25 cellular contexts compared by ENCODE assay signal in the genomic region with DNA sequence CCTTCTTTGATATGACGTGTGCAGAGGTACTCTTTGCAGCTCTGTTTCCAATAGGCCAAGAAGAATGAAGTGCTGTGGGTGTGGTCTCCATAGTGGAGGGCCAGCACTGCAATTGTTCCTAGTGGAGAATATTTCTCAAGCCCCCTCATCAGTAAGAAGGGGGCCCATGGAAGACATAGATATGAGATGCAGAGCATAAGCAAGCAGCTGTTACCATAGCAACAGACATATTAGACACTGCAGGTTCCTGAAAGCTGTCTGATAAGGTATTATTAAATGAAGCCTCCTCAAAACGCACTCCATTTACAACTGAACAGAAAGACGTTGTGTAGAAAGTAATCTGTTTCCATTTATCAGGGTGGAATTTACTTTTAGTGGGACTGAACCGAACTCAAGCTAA.
DNase-seq lines count a peak whose midpoint lies in the region; ATAC-seq and TF ChIP-seq lines count a peak whose summit lies in the region.
"Had no signal": no experiment of that assay in that cellular context is flagged by ENCODE, and none has a peak within 500 bp of the region (broad histone marks: within the 10 kb centered on the region; RNA-seq: fewer than 3 reads in every experiment).

No MANE protein-coding gene starts in this region.

- H3K79me2 ChIP-seq in GM23338 (replicated peaks; ENCODE audit: insufficient read depth): no peaks in the 10 kb centered on the region

- H3K9me3 Mint-ChIP-seq in GM23338 (no peaks in the 10 kb centered on the region), mesothelial cell of epicardium (no peaks in the 10 kb centered on the region)
- H3K9me3 Mint-ChIP-seq: CD4-positive, alpha-beta T cell; T-helper 1 cell treated with Interleukin-12 subunit alpha and Interleukin-12 subunit beta and Interleukin-4 antibody, amounts not matched to agents 30 μg/mL and 1 μg/mL, for 36 hours had no signal

- H4K20me1 ChIP-seq in GM23338 (replicated peaks; ENCODE audit: insufficient read depth): no peaks in the 10 kb centered on the region
- H4K20me1 ChIP-seq: BLaER1 had no signal

- H3K36me3 Mint-ChIP-seq in GM23338 (ENCODE audit: low read depth) (no peaks in the 10 kb centered on the region), mesothelial cell of epicardium (peaks cover 31% of the 10 kb centered on the region)

- H3K4me1 Mint-ChIP-seq in GM23338 (peaks cover 12% of the 10 kb centered on the region), mesothelial cell of epicardium (peaks cover 14% of the 10 kb centered on the region)

- peak; percentile 11 for DNase-seq in DMS 273 (lab: John Stamatoyannopoulos, UW; ENCODE audit: unreplicated experiment)
- DNase-seq in DMS 273 treated with DMSO at 0.1 percent for 48 hours (lab: John Stamatoyannopoulos, UW): no peak
- DNase-seq in GM23338 (ENCODE audit: low spot score): no peak
- DNase-seq in NCI-H69 (lab: John Stamatoyannopoulos, UW): peak; percentile 1
- no peak for DNase-seq in mesothelial cell of epicardium (ENCODE audit: low spot score in 2 of 2, unreplicated experiment in 2 of 2)
- no peak for DNase-seq in NCI-H226
- no peak for DNase-seq in foreskin melanocyte
- no peak for DNase-seq in NCI-H2081 treated with DMSO at 0.1 percent for 48 hours (lab: John Stamatoyannopoulos, UW)
- DNase-seq: ACHN; CD4-positive, alpha-beta T cell; COR-L47; DMS153; GM23248; HCEC 1CT; IMR-90; MV-4-11; NCI-H1105 treated with DMSO at 0.1 percent for 48 hours; NCI-H2029; NCI-H510A; NCI-H82; OCI-M1; SJCRH30 had no signal

- no peak overlapping the region for H3K4me3 Mint-ChIP-seq in GM23338
- H3K4me3 Mint-ChIP-seq in mesothelial cell of epicardium: no peak overlapping the region
- H3K4me3 Mint-ChIP-seq: CD4-positive, alpha-beta T cell; T-helper 1 cell treated with Interleukin-12 subunit alpha and Interleukin-12 subunit beta and Interleukin-4 antibody, amounts not matched to agents 30 μg/mL and 1 μg/mL, for 36 hours had no signal

- H3K36me3 ChIP-seq in GM23338 (ENCODE audit: insufficient read depth): no peaks in the 10 kb centered on the region
- H3K36me3 ChIP-seq: BLaER1, SJCRH30 had no signal

- peaks cover 11% of the 10 kb centered on the region for H3K4me1 ChIP-seq in GM23338 (ENCODE audit: insufficient read depth)
- H3K4me1 ChIP-seq: SJCRH30 had no signal

- H3K27ac Mint-ChIP-seq in GM23338: no peak overlapping the region
- H3K27ac Mint-ChIP-seq in mesothelial cell of epicardium: peak overlapping the region; percentile 15
- H3K27ac Mint-ChIP-seq: CD4-positive, alpha-beta T cell; T-helper 1 cell treated with Interleukin-12 subunit alpha and Interleukin-12 subunit beta and Interleukin-4 antibody, amounts not matched to agents 30 μg/mL and 1 μg/mL, for 36 hours had no signal

- H3K4me2 ChIP-seq in GM23338: 0 out of 2 replicates have a peak overlapping the region, but pooled peaks have one; percentile 1
- H3K4me2 ChIP-seq: BLaER1 had no signal

- H3K27me3 Mint-ChIP-seq in GM23338 (ENCODE audit: insufficient read depth, low read depth, poor library complexity): peaks cover 4% of the 10 kb centered on the region
- H3K27me3 Mint-ChIP-seq in mesothelial cell of epicardium (ENCODE audit: low read depth): no peaks in the 10 kb centered on the region
- H3K27me3 Mint-ChIP-seq: CD4-positive, alpha-beta T cell had no signal

- peaks cover 5% of the 10 kb centered on the region; the same call in 1 of the 2 replicates for H3K9me2 ChIP-seq in GM23338 (ENCODE audit: insufficient read depth)

- H2AFZ ChIP-seq in GM23338: no peak overlapping the region
- H2AFZ ChIP-seq: GM23248 had no signal

- H3F3A ChIP-seq in GM23338 (replicated peaks; ENCODE audit: low read depth): no peaks in the 10 kb centered on the region

- TF ChIP-seq CTCF in GM23338 (conservative IDR thresholded peaks at IDR 0.05; ENCODE audit: low read depth in 2 of 2): no peak
- TF ChIP-seq CTCF in mesothelial cell of epicardium (IDR thresholded peaks at IDR 0.05; ENCODE audit: unreplicated experiment): no peak

- H3K27ac ChIP-seq in GM23338 (ENCODE audit: low read depth): no peak overlapping the region
- H3K27ac ChIP-seq: 22Rv1, BLaER1, GM23248, SJCRH30 had no signal

- ATAC-seq in GM23338: no peak

- no peak overlapping the region for H3K4me3 ChIP-seq in GM23338
- H3K4me3 ChIP-seq: BLaER1, GM23248, SJCRH30 had no signal

- no peaks in the 10 kb centered on the region for H3K27me3 ChIP-seq in GM23338 (ENCODE audit: insufficient read depth)
- H3K27me3 ChIP-seq: BLaER1, SJCRH30 had no signal

TF ChIP-seq in GM23338, 12 proteins besides CTCF, POLR2A, EP300 and RAD21 (continues in another document):
- no peak for TF ChIP-seq CREB1 (CRISPR knock-in tag; IDR thresholded peaks at IDR 0.05; ENCODE audit: low read depth)
- TF ChIP-seq JUNB (IDR thresholded peaks at IDR 0.05; ENCODE audit: unreplicated experiment): no peak
- no peak for TF ChIP-seq EZH2phosphoT487 (IDR thresholded peaks at IDR 0.05; ENCODE audit: unreplicated experiment)
- no peak for TF ChIP-seq STAT1 (IDR thresholded peaks at IDR 0.05; ENCODE audit: unreplicated experiment)
- TF ChIP-seq ZNF331 (CRISPR knock-in tag; IDR thresholded peaks at IDR 0.05; ENCODE audit: low read depth): no peak
- TF ChIP-seq, protein P1, sequence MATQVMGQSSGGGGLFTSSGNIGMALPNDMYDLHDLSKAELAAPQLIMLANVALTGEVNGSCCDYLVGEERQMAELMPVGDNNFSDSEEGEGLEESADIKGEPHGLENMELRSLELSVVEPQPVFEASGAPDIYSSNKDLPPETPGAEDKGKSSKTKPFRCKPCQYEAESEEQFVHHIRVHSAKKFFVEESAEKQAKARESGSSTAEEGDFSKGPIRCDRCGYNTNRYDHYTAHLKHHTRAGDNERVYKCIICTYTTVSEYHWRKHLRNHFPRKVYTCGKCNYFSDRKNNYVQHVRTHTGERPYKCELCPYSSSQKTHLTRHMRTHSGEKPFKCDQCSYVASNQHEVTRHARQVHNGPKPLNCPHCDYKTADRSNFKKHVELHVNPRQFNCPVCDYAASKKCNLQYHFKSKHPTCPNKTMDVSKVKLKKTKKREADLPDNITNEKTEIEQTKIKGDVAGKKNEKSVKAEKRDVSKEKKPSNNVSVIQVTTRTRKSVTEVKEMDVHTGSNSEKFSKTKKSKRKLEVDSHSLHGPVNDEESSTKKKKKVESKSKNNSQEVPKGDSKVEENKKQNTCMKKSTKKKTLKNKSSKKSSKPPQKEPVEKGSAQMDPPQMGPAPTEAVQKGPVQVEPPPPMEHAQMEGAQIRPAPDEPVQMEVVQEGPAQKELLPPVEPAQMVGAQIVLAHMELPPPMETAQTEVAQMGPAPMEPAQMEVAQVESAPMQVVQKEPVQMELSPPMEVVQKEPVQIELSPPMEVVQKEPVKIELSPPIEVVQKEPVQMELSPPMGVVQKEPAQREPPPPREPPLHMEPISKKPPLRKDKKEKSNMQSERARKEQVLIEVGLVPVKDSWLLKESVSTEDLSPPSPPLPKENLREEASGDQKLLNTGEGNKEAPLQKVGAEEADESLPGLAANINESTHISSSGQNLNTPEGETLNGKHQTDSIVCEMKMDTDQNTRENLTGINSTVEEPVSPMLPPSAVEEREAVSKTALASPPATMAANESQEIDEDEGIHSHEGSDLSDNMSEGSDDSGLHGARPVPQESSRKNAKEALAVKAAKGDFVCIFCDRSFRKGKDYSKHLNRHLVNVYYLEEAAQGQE (IDR thresholded peaks at IDR 0.05; ENCODE audit: unreplicated experiment): no peak

Comparison
In these comparisons a context has a peak if more than half of its experiments do, and no peak if none do; other contexts are left out.
1. DNase-seq: peak in DMS 273 (single experiment) and NCI-H69 (single experiment); none in DMS 273 treated with DMSO at 0.1 percent for 48 hours (single experiment), GM23338 (single experiment), mesothelial cell of epicardium (0 of 2), NCI-H226 (single experiment), foreskin melanocyte (single experiment) and NCI-H2081 treated with DMSO at 0.1 percent for 48 hours (single experiment).